3 cellular contexts compared by ENCODE assay signal in the genomic region with DNA sequence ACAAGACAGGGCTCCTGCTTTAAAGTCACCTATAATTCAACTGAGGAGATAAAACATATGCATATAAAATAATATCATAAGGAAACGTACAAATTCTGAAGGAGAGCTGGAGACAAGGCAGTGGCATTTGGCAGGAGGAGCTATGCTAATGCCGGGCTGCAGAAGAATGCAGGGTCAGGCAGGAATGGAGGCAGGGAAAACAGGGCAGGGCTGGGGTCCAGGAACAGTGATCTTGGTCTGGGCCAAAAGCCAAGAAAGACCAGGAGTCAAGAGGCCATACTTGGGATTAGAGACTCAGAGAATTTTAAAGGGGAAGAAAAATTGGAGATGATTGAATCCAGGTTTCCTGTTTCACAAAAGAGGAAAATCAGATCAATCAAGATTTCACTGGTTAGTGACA.
A peak's percentile ranks its signal among the peaks of the same experiment; 100 is the strongest.
TF ChIP-seq lines count a peak whose summit lies in the region.

No MANE protein-coding gene starts in this region.

TF ChIP-seq in HEK293, 187 proteins besides CTCF, POLR2A, EP300 and RAD21 (continues in another document):
- TF ChIP-seq, protein P1, sequence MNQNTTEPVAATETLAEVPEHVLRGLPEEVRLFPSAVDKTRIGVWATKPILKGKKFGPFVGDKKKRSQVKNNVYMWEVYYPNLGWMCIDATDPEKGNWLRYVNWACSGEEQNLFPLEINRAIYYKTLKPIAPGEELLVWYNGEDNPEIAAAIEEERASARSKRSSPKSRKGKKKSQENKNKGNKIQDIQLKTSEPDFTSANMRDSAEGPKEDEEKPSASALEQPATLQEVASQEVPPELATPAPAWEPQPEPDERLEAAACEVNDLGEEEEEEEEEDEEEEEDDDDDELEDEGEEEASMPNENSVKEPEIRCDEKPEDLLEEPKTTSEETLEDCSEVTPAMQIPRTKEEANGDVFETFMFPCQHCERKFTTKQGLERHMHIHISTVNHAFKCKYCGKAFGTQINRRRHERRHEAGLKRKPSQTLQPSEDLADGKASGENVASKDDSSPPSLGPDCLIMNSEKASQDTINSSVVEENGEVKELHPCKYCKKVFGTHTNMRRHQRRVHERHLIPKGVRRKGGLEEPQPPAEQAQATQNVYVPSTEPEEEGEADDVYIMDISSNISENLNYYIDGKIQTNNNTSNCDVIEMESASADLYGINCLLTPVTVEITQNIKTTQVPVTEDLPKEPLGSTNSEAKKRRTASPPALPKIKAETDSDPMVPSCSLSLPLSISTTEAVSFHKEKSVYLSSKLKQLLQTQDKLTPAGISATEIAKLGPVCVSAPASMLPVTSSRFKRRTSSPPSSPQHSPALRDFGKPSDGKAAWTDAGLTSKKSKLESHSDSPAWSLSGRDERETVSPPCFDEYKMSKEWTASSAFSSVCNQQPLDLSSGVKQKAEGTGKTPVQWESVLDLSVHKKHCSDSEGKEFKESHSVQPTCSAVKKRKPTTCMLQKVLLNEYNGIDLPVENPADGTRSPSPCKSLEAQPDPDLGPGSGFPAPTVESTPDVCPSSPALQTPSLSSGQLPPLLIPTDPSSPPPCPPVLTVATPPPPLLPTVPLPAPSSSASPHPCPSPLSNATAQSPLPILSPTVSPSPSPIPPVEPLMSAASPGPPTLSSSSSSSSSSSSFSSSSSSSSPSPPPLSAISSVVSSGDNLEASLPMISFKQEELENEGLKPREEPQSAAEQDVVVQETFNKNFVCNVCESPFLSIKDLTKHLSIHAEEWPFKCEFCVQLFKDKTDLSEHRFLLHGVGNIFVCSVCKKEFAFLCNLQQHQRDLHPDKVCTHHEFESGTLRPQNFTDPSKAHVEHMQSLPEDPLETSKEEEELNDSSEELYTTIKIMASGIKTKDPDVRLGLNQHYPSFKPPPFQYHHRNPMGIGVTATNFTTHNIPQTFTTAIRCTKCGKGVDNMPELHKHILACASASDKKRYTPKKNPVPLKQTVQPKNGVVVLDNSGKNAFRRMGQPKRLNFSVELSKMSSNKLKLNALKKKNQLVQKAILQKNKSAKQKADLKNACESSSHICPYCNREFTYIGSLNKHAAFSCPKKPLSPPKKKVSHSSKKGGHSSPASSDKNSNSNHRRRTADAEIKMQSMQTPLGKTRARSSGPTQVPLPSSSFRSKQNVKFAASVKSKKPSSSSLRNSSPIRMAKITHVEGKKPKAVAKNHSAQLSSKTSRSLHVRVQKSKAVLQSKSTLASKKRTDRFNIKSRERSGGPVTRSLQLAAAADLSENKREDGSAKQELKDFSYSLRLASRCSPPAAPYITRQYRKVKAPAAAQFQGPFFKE (tag by site-specific recombination; IDR thresholded peaks at IDR 0.05; ENCODE audit: borderline replicate concordance) = no peak
- TF ChIP-seq, protein P2, sequence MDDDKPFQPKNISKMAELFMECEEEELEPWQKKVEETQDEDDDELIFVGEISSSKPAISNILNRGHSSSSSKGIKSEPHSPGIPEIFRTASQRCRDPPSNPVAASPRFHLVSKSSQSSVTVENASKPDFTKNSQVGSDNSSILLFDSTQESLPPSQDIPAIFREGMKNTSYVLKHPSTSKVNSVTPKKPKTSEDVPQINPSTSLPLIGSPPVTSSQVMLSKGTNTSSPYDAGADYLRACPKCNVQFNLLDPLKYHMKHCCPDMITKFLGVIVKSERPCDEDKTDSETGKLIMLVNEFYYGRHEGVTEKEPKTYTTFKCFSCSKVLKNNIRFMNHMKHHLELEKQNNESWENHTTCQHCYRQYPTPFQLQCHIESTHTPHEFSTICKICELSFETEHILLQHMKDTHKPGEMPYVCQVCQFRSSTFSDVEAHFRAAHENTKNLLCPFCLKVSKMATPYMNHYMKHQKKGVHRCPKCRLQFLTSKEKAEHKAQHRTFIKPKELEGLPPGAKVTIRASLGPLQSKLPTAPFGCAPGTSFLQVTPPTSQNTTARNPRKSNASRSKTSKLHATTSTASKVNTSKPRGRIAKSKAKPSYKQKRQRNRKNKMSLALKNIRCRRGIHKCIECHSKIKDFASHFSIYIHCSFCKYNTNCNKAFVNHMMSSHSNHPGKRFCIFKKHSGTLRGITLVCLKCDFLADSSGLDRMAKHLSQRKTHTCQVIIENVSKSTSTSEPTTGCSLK (tag by site-specific recombination; IDR thresholded peaks at IDR 0.05) = no peak

TF ChIP-seq in H1, 55 proteins besides CTCF, POLR2A, EP300 and RAD21 (continues in another document):
- TF ChIP-seq TAF1 (IDR thresholded peaks at IDR 0.05; ENCODE audit: low read depth, low read length) = 0 out of 2 replicates have a peak, but pooled peaks have one; percentile 14
- TF ChIP-seq SP1 (IDR thresholded peaks at IDR 0.05; ENCODE audit: low read depth, low read length) = 0 out of 2 replicates have a peak, but pooled peaks have one; percentile 27
- peak; percentile 64 for TF ChIP-seq YY1 (IDR thresholded peaks at IDR 0.05; ENCODE audit: low read depth, low read length)
- peak; percentile 48; the same call in 1 of the 2 replicates for TF ChIP-seq TEAD4 (IDR thresholded peaks at IDR 0.05; ENCODE audit: low read depth, low read length)

TF ChIP-seq in liver, 16 proteins besides CTCF, POLR2A, EP300 and RAD21:
- TF ChIP-seq HNF4G (IDR thresholded peaks at IDR 0.05) (no peak), NR2F2 (IDR thresholded peaks at IDR 0.05) (peak; percentile 67)
